ENCODE assay signal across 1 cellular context in genomic region chr11:575996-576756, GRCh38.
A peak's percentile ranks its signal among the peaks of the same experiment; 100 is the strongest.
TF ChIP-seq lines count a peak whose summit lies in the region.

PHRF1 (plus strand) TSS chr11:576470; CDS start chr11:581513, 5,043 bp downstream.

TF ChIP-seq in A549, 52 proteins besides CTCF, POLR2A, EP300 and RAD21 (continued from another document):
- TF ChIP-seq REST (IDR thresholded peaks at IDR 0.05) (no peak), JUN (IDR thresholded peaks at IDR 0.05) (peak; percentile 80 to 86; a peak in 3 of 5 replicates), MYC (IDR thresholded peaks at IDR 0.05; ENCODE audit: borderline replicate concordance, low read length) (0 out of 2 replicates have a peak, but pooled peaks have one; percentile 68), ELK1 (IDR thresholded peaks at IDR 0.05; ENCODE audit: low read depth, low read length) (no peak), CHD2 (IDR thresholded peaks at IDR 0.05; ENCODE audit: low read length, partially characterized antibody) (peak; percentile 22), SMC3 (IDR thresholded peaks at IDR 0.05) (no peak), PBX3 (IDR thresholded peaks at IDR 0.05) (no peak), KDM1A (IDR thresholded peaks at IDR 0.05; ENCODE audit: low read depth) (no peak), BHLHE40 (IDR thresholded peaks at IDR 0.05; ENCODE audit: low read depth, low read length) (peak; percentile 93), USF2 (IDR thresholded peaks at IDR 0.05) (no peak), ZSCAN20 (CRISPR knock-in tag; IDR thresholded peaks at IDR 0.05) (no peak), ZFP36 (IDR thresholded peaks at IDR 0.05; ENCODE audit: borderline replicate concordance, partially characterized antibody) (no peak), ZC3H11A (IDR thresholded peaks at IDR 0.05) (no peak), RNF2 (IDR thresholded peaks at IDR 0.05; ENCODE audit: borderline replicate concordance, low read depth) (no peak), HDAC2 (IDR thresholded peaks at IDR 0.05) (no peak)
